ENCODE assay signal across 8 cellular contexts in the genomic region with DNA sequence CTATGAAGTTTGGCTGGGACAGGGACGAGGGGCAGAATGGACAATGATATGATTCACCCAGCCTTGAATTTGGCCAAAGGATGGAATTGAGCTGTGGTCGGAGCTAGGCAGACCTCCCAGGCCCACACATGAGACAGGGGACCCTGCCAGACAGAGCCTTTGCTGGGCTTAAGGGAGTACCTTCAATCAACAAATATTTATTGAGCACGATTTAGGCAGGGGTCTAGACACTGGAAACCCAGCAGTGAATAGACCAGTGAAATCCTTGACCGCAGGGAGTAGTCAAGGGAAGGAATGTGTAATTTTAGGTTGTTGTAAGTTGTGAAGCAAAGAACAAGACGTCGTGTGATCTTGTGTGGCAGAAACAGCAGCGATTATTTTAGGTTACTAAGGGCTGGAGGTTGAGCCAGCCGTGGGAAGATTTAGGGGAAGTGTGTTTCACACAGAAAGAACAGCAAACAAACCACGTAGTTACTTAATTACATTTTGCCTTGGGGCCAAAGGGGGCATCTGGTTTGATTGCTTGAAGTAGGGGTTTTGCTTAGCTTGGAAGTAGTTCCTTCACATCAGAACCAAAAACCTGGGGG. TPM values are rescaled to one million over a fixed set of nuclear protein-coding genes. Genes with fewer than 3 reads are reported as not detected.
DNase-seq lines count a peak whose midpoint lies in the region; ATAC-seq and FAIRE-seq lines count a peak whose summit lies in the region.

No MANE protein-coding gene starts in this region.

- H3K9me3 Mint-ChIP-seq in activated naive CD4-positive, alpha-beta T cell treated with anti-CD3 and anti-CD28 coated beads, Interleukin-2, amount 50 U/mL, for 24 hours = no peaks in the 10 kb centered on the region
- H3K9me3 Mint-ChIP-seq in immature natural killer cell = no peaks in the 10 kb centered on the region

- no peaks in the 10 kb centered on the region for H3K27me3 Mint-ChIP-seq in activated naive CD4-positive, alpha-beta T cell treated with anti-CD3 and anti-CD28 coated beads, Interleukin-2, amount 50 U/mL, for 24 hours
- H3K27me3 Mint-ChIP-seq in immature natural killer cell (ENCODE audit: low read depth in 3 of 3) = peaks cover 8 to 20% (median 14%) of the 10 kb centered on the region in 3 donors

- peak overlapping the region; percentile 100 for H3K27ac Mint-ChIP-seq in activated naive CD4-positive, alpha-beta T cell treated with anti-CD3 and anti-CD28 coated beads, Interleukin-2, amount 50 U/mL, for 24 hours
- H3K27ac Mint-ChIP-seq in immature natural killer cell = peak overlapping the region; percentile 92 to 100 (median 99)

- peak; percentile 26 for ATAC-seq in GM19035 (IDR thresholded peaks at IDR 0.05; ENCODE audit: unreplicated experiment)
- peak; percentile 4 for ATAC-seq in stimulated activated naive CD8-positive, alpha-beta T cell treated with anti-CD3 and anti-CD28 coated beads, Interleukin-15, Interleukin-2, amounts not matched to agents 100 U/mL and 50 U/mL, for 24 hours

- peaks cover 31% of the 10 kb centered on the region for H3K4me1 Mint-ChIP-seq in activated naive CD4-positive, alpha-beta T cell treated with anti-CD3 and anti-CD28 coated beads, Interleukin-2, amount 50 U/mL, for 24 hours
- peaks cover 32 to 44% of the 10 kb centered on the region in 2 donors for H3K4me1 Mint-ChIP-seq in immature natural killer cell

- peak overlapping the region; percentile 96 for H3K4me3 Mint-ChIP-seq in activated naive CD4-positive, alpha-beta T cell treated with anti-CD3 and anti-CD28 coated beads, Interleukin-2, amount 50 U/mL, for 24 hours
- H3K4me3 Mint-ChIP-seq in immature natural killer cell = peak overlapping the region; percentile 95 to 100 (median 99)

- DNase-seq in MV-4-11 (lab: John Stamatoyannopoulos, UW) (peak; percentile 92), immature natural killer cell (peak; percentile 66 to 72 (median 72)), COLO829 (ENCODE audit: low spot score) (no peak), frontal cortex (ENCODE audit: low spot score in 2 of 2) (no peak)
- no peak for DNase-seq in stimulated activated naive CD8-positive, alpha-beta T cell treated with anti-CD3 and anti-CD28 coated beads, Interleukin-15, Interleukin-2, amounts not matched to agents 100 U/mL and 50 U/mL, for 24 hours
- no peak for DNase-seq in NK-92 treated with Interleukin-12 subunit alpha and Interleukin-12 subunit beta, amount 100 ng/mL, for 24 hours (lab: John Stamatoyannopoulos, UW)

- FAIRE-seq in frontal cortex (lab: Jason Lieb, UNC) = no peak

- H3K36me3 Mint-ChIP-seq in activated naive CD4-positive, alpha-beta T cell treated with anti-CD3 and anti-CD28 coated beads, Interleukin-2, amount 50 U/mL, for 24 hours = no peaks in the 10 kb centered on the region
- no peaks in the 10 kb centered on the region for H3K36me3 Mint-ChIP-seq in immature natural killer cell

RNA-seq across cellular contexts. Expression of gene AP1M2, which starts 16.9 kb away (rescaled TPM):
- 1 to 10 TPM in 1 of 3 donors, not detected in 2; 1.8 TPM for polyA plus RNA-seq in immature natural killer cell
- 0.41 TPM for total RNA-seq in frontal cortex

RNA-seq across cellular contexts. Expression of gene SLC44A2, which starts 21.4 kb away (rescaled TPM):
- polyA plus RNA-seq in immature natural killer cell = 100 to 1,000 TPM; 195 to 449 (median 327) TPM
- 18.8 TPM for total RNA-seq in frontal cortex

RNA-seq across cellular contexts. Expression of gene CDKN2D, which starts 35.2 kb away (rescaled TPM):
- polyA plus RNA-seq in immature natural killer cell = 100 to 1,000 TPM; 253 to 474 (median 308) TPM
- 73.0 TPM for total RNA-seq in frontal cortex

RNA-seq across cellular contexts. Expression of gene KRI1, which starts 38.2 kb away (rescaled TPM):
- 10 to 100 TPM in 2 of 3 donors, 1 to 10 TPM in 1; 5.7 to 44.4 (median 10.1) TPM for polyA plus RNA-seq in immature natural killer cell
- total RNA-seq in frontal cortex = 2.0 TPM

RNA-seq across cellular contexts. Expression of gene ILF3, which starts 50.2 kb away (rescaled TPM):
- polyA plus RNA-seq in immature natural killer cell = 100 to 1,000 TPM in 1 of 3 donors, 10 to 100 TPM in 2; 33.7 to 107 (median 52.2) TPM
- 132 TPM for total RNA-seq in frontal cortex

Comparison
In these comparisons a context has a peak if more than half of its experiments do, and no peak if none do; other contexts are left out.
1. DNase-seq: peak in MV-4-11 (single experiment) and immature natural killer cell (3 of 3); none in stimulated activated naive CD8-positive, alpha-beta T cell treated with anti-CD3 and anti-CD28 coated beads, Interleukin-15, Interleukin-2, amounts not matched to agents 100 U/mL and 50 U/mL, for 24 hours (single experiment), COLO829 (single experiment), frontal cortex (0 of 2) and NK-92 treated with Interleukin-12 subunit alpha and Interleukin-12 subunit beta, amount 100 ng/mL, for 24 hours (single experiment).